ENCODE assay signal across 1 cellular context in genomic region chr1:234610582-234611152, GRCh38.
TF ChIP-seq lines count a peak whose summit lies in the region.

No MANE protein-coding gene starts in this region.

TF ChIP-seq in HepG2, 621 proteins besides CTCF, POLR2A, EP300 and RAD21 (continued from another document and continues in another):
- TF ChIP-seq PAXIP1 (CRISPR knock-in tag; conservative IDR thresholded peaks at IDR 0.05) = peak; percentile 14; the same call in 1 of the 2 replicates
- TF ChIP-seq ZFAT (CRISPR knock-in tag; conservative IDR thresholded peaks at IDR 0.05) = peak; percentile 86; the same call in 1 of the 2 replicates
- TF ChIP-seq ZNF589 (CRISPR knock-in tag; conservative IDR thresholded peaks at IDR 0.05) = no peak
- no peak for TF ChIP-seq TCF7L2 (IDR thresholded peaks at IDR 0.05; ENCODE audit: low read depth, low read length)
- peak; percentile 91 for TF ChIP-seq PATZ1 (CRISPR knock-in tag; IDR thresholded peaks at IDR 0.05)
- no peak; the same call in 1 of the 2 replicates for TF ChIP-seq ZNF318 (CRISPR knock-in tag; IDR thresholded peaks at IDR 0.05)
- TF ChIP-seq ZHX2 (IDR thresholded peaks at IDR 0.05; ENCODE audit: low read depth) = peak; percentile 16; the same call in 1 of the 2 replicates
- TF ChIP-seq ZHX2 (CRISPR knock-in tag; IDR thresholded peaks at IDR 0.05; ENCODE audit: borderline replicate concordance) = no peak
- TF ChIP-seq MTA1 (CRISPR knock-in tag; IDR thresholded peaks at IDR 0.05; ENCODE audit: borderline replicate concordance) = peak; percentile 92
- TF ChIP-seq ZNF160 (CRISPR knock-in tag; IDR thresholded peaks at IDR 0.05) = peak; percentile 49; the same call in 1 of the 2 replicates
- 0 out of 2 replicates have a peak, but pooled peaks have one; percentile 24 for TF ChIP-seq DMTF1 (CRISPR knock-in tag; IDR thresholded peaks at IDR 0.05)
- peak; percentile 16; the same call in 1 of the 2 replicates for TF ChIP-seq STAG1 (CRISPR knock-in tag; IDR thresholded peaks at IDR 0.05)
- peak; percentile 68; the same call in 1 of the 2 replicates for TF ChIP-seq PHF21A (CRISPR knock-in tag; IDR thresholded peaks at IDR 0.05)
- TF ChIP-seq ZNF232 (CRISPR knock-in tag; IDR thresholded peaks at IDR 0.05; ENCODE audit: borderline replicate concordance) = peak; percentile 25; the same call in 1 of the 2 replicates
- TF ChIP-seq SIN3A (IDR thresholded peaks at IDR 0.05; ENCODE audit: borderline replicate concordance, low read depth, low read length) = peak; percentile 50; the same call in 1 of the 2 replicates
- no peak for TF ChIP-seq ZUFSP (CRISPR knock-in tag; IDR thresholded peaks at IDR 0.05; ENCODE audit: borderline replicate concordance)
- TF ChIP-seq NFYC (CRISPR knock-in tag; IDR thresholded peaks at IDR 0.05) = no peak
- peak; percentile 68; the same call in 1 of the 2 replicates for TF ChIP-seq TARDBP (CRISPR knock-in tag; IDR thresholded peaks at IDR 0.05)
- TF ChIP-seq ZNF552 (CRISPR knock-in tag; IDR thresholded peaks at IDR 0.05; ENCODE audit: borderline replicate concordance) = no peak
- 0 out of 2 replicates have a peak, but pooled peaks have one; percentile 21 for TF ChIP-seq ATF6 (CRISPR knock-in tag; conservative IDR thresholded peaks at IDR 0.05)
- TF ChIP-seq HNRNPUL1 (IDR thresholded peaks at IDR 0.05; ENCODE audit: low read depth, low read length) = no peak
- TF ChIP-seq HMG20A (CRISPR knock-in tag; IDR thresholded peaks at IDR 0.05; ENCODE audit: borderline replicate concordance) = no peak
